In genomic region chr6:39203398-39203797, GRCh38 we compare ENCODE assay signal across 21 cellular contexts. TPM values are rescaled to one million over a fixed set of nuclear protein-coding genes. Genes with fewer than 3 reads are reported as not detected.
A peak's percentile ranks its signal among the peaks of the same experiment; 100 is the strongest.
DNase-seq lines count a peak whose midpoint lies in the region; ATAC-seq and TF ChIP-seq lines count a peak whose summit lies in the region.
"Had no signal": no experiment of that assay in that cellular context is flagged by ENCODE, and none has a peak within 500 bp of the region (broad histone marks: within the 10 kb centered on the region; RNA-seq: fewer than 3 reads in every experiment).

No MANE protein-coding gene starts in this region.

- CTCF ChIA-PET in HCT116 (lab: Charles Lee) (no interaction called here), mammary epithelial cell (lab: Charles Lee; ENCODE audit: low non-redundant PET) (no interaction called here)

- H3K9me2 ChIP-seq in HCT116 (ENCODE audit: insufficient read depth) = no peaks in the 10 kb centered on the region

- H3K79me2 ChIP-seq in HCT116 (ENCODE audit: insufficient read depth, low read length) (peaks cover 88% of the 10 kb centered on the region), mammary epithelial cell (ENCODE audit: insufficient read depth, low read length) (no peaks in the 10 kb centered on the region)

- TF ChIP-seq RAD21 in HCT116 (IDR thresholded peaks at IDR 0.05; ENCODE audit: low read depth) = no peak

- H3K4me3 Mint-ChIP-seq in immature natural killer cell = no peak overlapping the region
- H3K4me3 Mint-ChIP-seq: activated CD8-positive, alpha-beta T cell treated with anti-CD3 and anti-CD28 coated beads, Interleukin-2, amount 10 ng/mL, durations not matched to agents 7 days and 5 days; activated T-cell treated with anti-CD3 and anti-CD28 coated beads, Interleukin-2, amount 50 U/mL, for 24 hours had no signal

- H3K4me3 ChIP-seq in HCT116 (replicated peaks in 1 of 2; ENCODE audit: low read depth in 1 of 2, low read length in 2 of 2) = peak overlapping the region in 1 of 2 experiments; percentile 40; a peak in 2 of 4 replicates
- no peak overlapping the region for H3K4me3 ChIP-seq in mammary epithelial cell (replicated peaks in 1 of 3; ENCODE audit: insufficient read depth in 1 of 3, low read depth in 2 of 3, low read length in 3 of 3)
- no peak overlapping the region for H3K4me3 ChIP-seq in transverse colon
- H3K4me3 ChIP-seq: heart left ventricle, skin epidermis had no signal

- WGBS in mammary epithelial cell (ENCODE audit: low coverage, missing lambda C conversion rate) = no CpG with 5 or more reads among the region's 4 CpGs
- WGBS in transverse colon (ENCODE audit: low coverage in 1 of 2), 2 donors = 68% methylated on average over 3 of the region's 4 CpGs; no CpG with 5 or more reads in 1 of the 2 donors

- H3K36me3 ChIP-seq in HCT116 (ENCODE audit: control insufficient read depth in 1 of 2, insufficient read depth in 2 of 2, low read length in 2 of 2) = no peaks in the 10 kb centered on the region
- H3K36me3 ChIP-seq in mammary epithelial cell (ENCODE audit: insufficient read depth, low read length) = no peaks in the 10 kb centered on the region
- no peaks in the 10 kb centered on the region for H3K36me3 ChIP-seq in transverse colon
- H3K36me3 ChIP-seq: heart left ventricle had no signal

- H3K4me1 ChIP-seq in HCT116 (ENCODE audit: control insufficient read depth in 1 of 2, insufficient read depth in 2 of 2, low read length in 2 of 2) = peaks cover 38 to 49% of the 10 kb centered on the region in 2 experiments
- H3K4me1 ChIP-seq in mammary epithelial cell (ENCODE audit: insufficient read depth, low read length) = peaks cover 15% of the 10 kb centered on the region
- peaks cover 11 to 64% (median 49%) of the 10 kb centered on the region in 4 donors for H3K4me1 ChIP-seq in transverse colon
- H3K4me1 ChIP-seq: heart left ventricle had no signal

- H2AFZ ChIP-seq in HCT116 (ENCODE audit: low read depth, low read length, poor library complexity, severe bottlenecking) (no peak overlapping the region), mammary epithelial cell (ENCODE audit: low read depth, low read length) (peak overlapping the region; percentile 33)

- in situ Hi-C loops in mammary epithelial cell (cut with MboI; ENCODE audit: low sequenced_read_pairs in 2 of 2) = no loop called here
- in situ Hi-C loops in transverse colon (cut with MboI; ENCODE audit: low pct_ligation_motif_present in 1 of 4, low pct_unique_long_range_greater_than_20kb in 1 of 4, low sequenced_read_pairs in 3 of 4) = no loop called here

- BruUV-seq in HCT116 (replicated peaks; lab: Mats Ljungman, UMichigan) (no TSS peak), mammary epithelial cell (replicated peaks; lab: Mats Ljungman, UMichigan) (no TSS peak)

- no peaks in the 10 kb centered on the region for H4K20me1 ChIP-seq in HCT116 (ENCODE audit: insufficient read depth)
- no peaks in the 10 kb centered on the region for H4K20me1 ChIP-seq in mammary epithelial cell (ENCODE audit: insufficient read depth, low read length)

- no peaks in the 10 kb centered on the region for H3K36me3 Mint-ChIP-seq in immature natural killer cell

- H3K9ac ChIP-seq in HCT116 (ENCODE audit: low read length) (peak overlapping the region; percentile 34), mammary epithelial cell (ENCODE audit: insufficient read depth, low read length) (no peak overlapping the region)

- TF ChIP-seq EP300 in transverse colon (IDR thresholded peaks at IDR 0.05; ENCODE audit: low read depth) = no peak

- H3K27me3 ChIP-seq in HCT116 (ENCODE audit: insufficient read depth, low read length) (no peaks in the 10 kb centered on the region), mammary epithelial cell (ENCODE audit: insufficient read depth, low read length) (no peaks in the 10 kb centered on the region), transverse colon (no peaks in the 10 kb centered on the region)
- H3K27me3 ChIP-seq: heart left ventricle had no signal

- peak; percentile 37 for ATAC-seq in HCT116
- ATAC-seq: activated CD8-positive, alpha-beta T cell treated with anti-CD3 and anti-CD28 coated beads, Interleukin-2, amount 10 ng/mL, durations not matched to agents 7 days and 5 days; left ventricle myocardium superior had no signal

- TF ChIP-seq POLR2A in HCT116 (IDR thresholded peaks at IDR 0.05; ENCODE audit: borderline replicate concordance, extremely low read depth, insufficient read depth, insufficient read length) = no peak
- no peak for TF ChIP-seq POLR2A in transverse colon (IDR thresholded peaks at IDR 0.05)

- H3K9me3 Mint-ChIP-seq in immature natural killer cell = no peaks in the 10 kb centered on the region
- H3K9me3 Mint-ChIP-seq: activated T-cell treated with anti-CD3 and anti-CD28 coated beads, Interleukin-2, amount 50 U/mL, for 24 hours had no signal

- no peaks in the 10 kb centered on the region for H3K4me1 Mint-ChIP-seq in immature natural killer cell

- intact Hi-C loops in HCT116 (cut with micrococcal nuclease) = no loop called here
- intact Hi-C loops in mammary epithelial cell (cut with micrococcal nuclease) = no loop called here
- intact Hi-C loops in transverse colon (cut with DNase I; ENCODE audit: low total_unique reads) = no loop called here

- peaks cover 0 to 2% (median 2%) of the 10 kb centered on the region in 3 donors for H3K27me3 Mint-ChIP-seq in immature natural killer cell (ENCODE audit: low read depth in 3 of 3)
- H3K27me3 Mint-ChIP-seq: activated T-cell treated with anti-CD3 and anti-CD28 coated beads, Interleukin-2, amount 50 U/mL, for 24 hours had no signal

- dilution Hi-C loops in mammary epithelial cell (cut with HindIII; ENCODE audit: low sequenced_read_pairs) = no loop called here

- no peak for DNase-seq in HCT116 (ENCODE audit: low read depth, low spot score)
- no peak for DNase-seq in mammary epithelial cell
- DNase-seq in mucosa of gallbladder (ENCODE audit: low spot score) = peak; percentile 54
- no peak for DNase-seq in transverse colon
- no peak for DNase-seq in stimulated activated CD4-positive, alpha-beta T cell treated with anti-CD3 and anti-CD28 coated beads, Interleukin-15, amount 100 ng/mL, for 24 hours
- no peak for DNase-seq in NCI-H2107 treated with DMSO at 0.1 percent for 48 hours (lab: John Stamatoyannopoulos, UW; ENCODE audit: unreplicated experiment)
- no peak for DNase-seq in immature natural killer cell
- DNase-seq: activated CD8-positive, alpha-beta T cell treated with anti-CD3 and anti-CD28 coated beads, Interleukin-2, amount 10 ng/mL, durations not matched to agents 7 days and 5 days; activated T-cell treated with anti-CD3 and anti-CD28 coated beads, Interleukin-2, amount 50 U/mL, for 24 hours; heart left ventricle; left ventricle myocardium superior; NCI-H1417; NCI-H510A treated with DMSO at 0.1 percent for 48 hours; nucleus accumbens; stimulated activated CD4-positive, alpha-beta T cell treated with anti-CD3 and anti-CD28 coated beads, Interleukin-2, amount 100 ng/mL, for 48 hours; stimulated activated naive CD4-positive, alpha-beta T cell treated with Interleukin-2 at 50 U/mL for 16 hours; T-helper 9 cell had no signal

- H3K27ac ChIP-seq in HCT116 (ENCODE audit: low read depth, low read length) (peak overlapping the region; percentile 36), mammary epithelial cell (ENCODE audit: insufficient read depth, low read depth, low read length) (no peak overlapping the region), transverse colon (peak overlapping the region; percentile 77 to 86 (median 80))
- H3K27ac ChIP-seq: C4-2B, heart left ventricle, HL-60 had no signal

- H3K4me2 ChIP-seq in HCT116 (ENCODE audit: low read length) = peak overlapping the region; percentile 82
- H3K4me2 ChIP-seq in mammary epithelial cell (ENCODE audit: insufficient read depth, low read depth, low read length) = no peak overlapping the region

- H3K9me3 ChIP-seq in HCT116 (ENCODE audit: control insufficient read depth in 1 of 2, insufficient read depth in 1 of 2, low read depth in 1 of 2, low read length in 2 of 2) = no peaks in the 10 kb centered on the region
- H3K9me3 ChIP-seq in mammary epithelial cell (replicated peaks; ENCODE audit: insufficient read depth, low read length) = no peaks in the 10 kb centered on the region
- no peaks in the 10 kb centered on the region for H3K9me3 ChIP-seq in transverse colon
- H3K9me3 ChIP-seq: heart left ventricle had no signal

- RAD21 ChIA-PET in HCT116 (lab: Charles Lee; ENCODE audit: low non-redundant PET in 1 of 2, low total read pairs in 2 of 2, uncharacterized antibody in 2 of 2, unreplicated experiment in 2 of 2) = no interaction called here

- no peak overlapping the region for H3K27ac Mint-ChIP-seq in immature natural killer cell
- H3K27ac Mint-ChIP-seq: activated T-cell treated with anti-CD3 and anti-CD28 coated beads, Interleukin-2, amount 50 U/mL, for 24 hours had no signal

- POLR2A ChIA-PET in HCT116 (lab: Charles Lee) = no interaction called here

- no peak for TF ChIP-seq CTCF in HCT116 (IDR thresholded peaks at IDR 0.05 in 2 of 3, conservative IDR thresholded peaks at IDR 0.05 in 1 of 3; ENCODE audit: borderline replicate concordance in 1 of 3, insufficient read depth in 1 of 3, low read depth in 2 of 3, low read length in 2 of 3)
- TF ChIP-seq CTCF in mammary epithelial cell (conservative IDR thresholded peaks at IDR 0.05 in 1 of 2, IDR thresholded peaks at IDR 0.05 in 1 of 2; ENCODE audit: extremely low read depth in 1 of 2, insufficient read depth in 1 of 2, low read depth in 1 of 2, low read length in 2 of 2) = no peak
- TF ChIP-seq CTCF in transverse colon (IDR thresholded peaks at IDR 0.05) = no peak

TF ChIP-seq in HCT116, 20 proteins besides CTCF, POLR2A, EP300 and RAD21 (continues in another document):
- TF ChIP-seq ZFX (IDR thresholded peaks at IDR 0.05) = no peak
- TF ChIP-seq ATF3 (IDR thresholded peaks at IDR 0.05) = no peak
- TF ChIP-seq TCF7L2 (IDR thresholded peaks at IDR 0.05; ENCODE audit: borderline replicate concordance, extremely low read depth, insufficient read depth, insufficient read length) = no peak
- TF ChIP-seq CEBPB (IDR thresholded peaks at IDR 0.05; ENCODE audit: low read depth) = no peak
- TF ChIP-seq ELF1 (IDR thresholded peaks at IDR 0.05; ENCODE audit: borderline replicate concordance, low read depth) = no peak
- TF ChIP-seq EZH2 (IDR thresholded peaks at IDR 0.05) = no peak
- no peak for TF ChIP-seq FOSL1 (IDR thresholded peaks at IDR 0.05; ENCODE audit: low read depth)
- no peak for TF ChIP-seq MAX (IDR thresholded peaks at IDR 0.05)

RNA-seq across cellular contexts. Expression of gene KCNK5, which starts 25.9 kb away (rescaled TPM):
- 9.5 TPM for total RNA-seq in HCT116 (2021; ENCODE audit: unreplicated experiment)
- polyA plus RNA-seq in HCT116 (2012) = 6.4 and 8.3 TPM in 2 replicates
- total RNA-seq in mammary epithelial cell = 1 to 10 TPM in 1 of 2 donors, not detected in 1; 1.3 TPM
- 0.40 TPM for polyA plus RNA-seq in mammary epithelial cell
- not detected for polyA minus RNA-seq in mammary epithelial cell
- 242 TPM for total RNA-seq in mucosa of gallbladder
- 10 to 100 TPM in 3 of 4 donors, 1 to 10 TPM in 1; 9.6 to 86.0 (median 64.5) TPM for total RNA-seq in transverse colon
- polyA plus RNA-seq in immature natural killer cell = under 1 TPM in 1 of 3 donors, not detected in 2; 0.08 TPM
- polyA plus RNA-seq: AG04450 had no signal
